In genomic region chr6:128521302-128521632, GRCh38 we compare ENCODE assay signal across 8 cellular contexts. TPM values are rescaled to one million over a fixed set of nuclear protein-coding genes. Genes with fewer than 3 reads are reported as not detected.
A peak's percentile ranks its signal among the peaks of the same experiment; 100 is the strongest.
DNase-seq lines count a peak whose midpoint lies in the region; ATAC-seq and TF ChIP-seq lines count a peak whose summit lies in the region.

No MANE protein-coding gene starts in this region.

- peaks cover 10% of the 10 kb centered on the region for H3F3A ChIP-seq in SK-N-SH (replicated peaks; ENCODE audit: insufficient read depth)

- POLR2A ChIA-PET in SK-N-SH (lab: Yijun Ruan, JAX), result no interaction called here
- POLR2A ChIA-PET in activated naive CD8-positive, alpha-beta T cell treated with anti-CD3 and anti-CD28 coated beads, Interleukin-2, amount 10 ng/mL, durations not matched to agents 7 days and 5 days (lab: Charles Lee), result no interaction called here

- H3K4me3 Mint-ChIP-seq in activated naive CD8-positive, alpha-beta T cell treated with anti-CD3 and anti-CD28 coated beads, Interleukin-2, amount 10 ng/mL, durations not matched to agents 7 days and 5 days, result peak overlapping the region; percentile 96

- H3K36me3 ChIP-seq in SK-N-SH (replicated peaks in 1 of 2; ENCODE audit: control insufficient read depth in 1 of 2, insufficient read depth in 2 of 2, low read length in 1 of 2) (no peaks in the 10 kb centered on the region), subcutaneous abdominal adipose tissue (ENCODE audit: control insufficient read depth in 5 of 5, insufficient read depth in 5 of 5, low read length in 5 of 5) (no peaks in the 10 kb centered on the region)

- peaks cover 57% of the 10 kb centered on the region for H3K27me3 Mint-ChIP-seq in activated naive CD8-positive, alpha-beta T cell treated with anti-CD3 and anti-CD28 coated beads, Interleukin-2, amount 10 ng/mL, durations not matched to agents 7 days and 5 days

- no peak overlapping the region for H3K27ac Mint-ChIP-seq in activated naive CD8-positive, alpha-beta T cell treated with anti-CD3 and anti-CD28 coated beads, Interleukin-2, amount 10 ng/mL, durations not matched to agents 7 days and 5 days

- H3K9me3 ChIP-seq in SK-N-SH (no peaks in the 10 kb centered on the region), subcutaneous abdominal adipose tissue (ENCODE audit: control insufficient read depth in 5 of 5, low read length in 5 of 5) (no peaks in the 10 kb centered on the region)

- H3K79me2 ChIP-seq in SK-N-SH (ENCODE audit: insufficient read depth), result peaks cover 39% of the 10 kb centered on the region

- ATAC-seq in SK-N-SH treated with all-trans-retinoic acid at 6 μM for 48 hours, result no peak
- ATAC-seq in activated naive CD8-positive, alpha-beta T cell treated with anti-CD3 and anti-CD28 coated beads, Interleukin-2, amount 10 ng/mL, durations not matched to agents 7 days and 5 days (ENCODE audit: low read depth), result no peak
- no peak for ATAC-seq in HG02973 (IDR thresholded peaks at IDR 0.05; ENCODE audit: unreplicated experiment)

- peaks cover 0 to 17% of the 10 kb centered on the region in 2 experiments; a peak in 3 of 4 replicates for H3K4me1 ChIP-seq in SK-N-SH (ENCODE audit: control insufficient read depth in 1 of 2, insufficient read depth in 2 of 2, low read depth in 1 of 2, low read length in 1 of 2)
- H3K4me1 ChIP-seq in subcutaneous abdominal adipose tissue (ENCODE audit: control insufficient read depth in 5 of 5, insufficient read depth in 5 of 5, low read length in 5 of 5), result peaks cover 0 to 26% (median 17%) of the 10 kb centered on the region in 5 donors

- peaks cover 11% of the 10 kb centered on the region; the same call in 1 of the 2 replicates for H4K20me1 ChIP-seq in SK-N-SH (ENCODE audit: insufficient read depth)

- H3K9me3 Mint-ChIP-seq in activated naive CD8-positive, alpha-beta T cell treated with anti-CD3 and anti-CD28 coated beads, Interleukin-2, amount 10 ng/mL, durations not matched to agents 7 days and 5 days, result no peaks in the 10 kb centered on the region

- peaks cover 14% of the 10 kb centered on the region for H3K4me1 Mint-ChIP-seq in activated naive CD8-positive, alpha-beta T cell treated with anti-CD3 and anti-CD28 coated beads, Interleukin-2, amount 10 ng/mL, durations not matched to agents 7 days and 5 days

- DNase-seq in SK-N-SH (no peak), iris pigment epithelial cell (ENCODE audit: low read depth) (peak; percentile 65), iPS-NIHi11 (ENCODE audit: low spot score) (no peak)
- DNase-seq in activated naive CD8-positive, alpha-beta T cell treated with anti-CD3 and anti-CD28 coated beads, Interleukin-2, amount 10 ng/mL, durations not matched to agents 7 days and 5 days, result no peak
- DNase-seq in stimulated activated CD4-positive, alpha-beta T cell treated with anti-CD3 and anti-CD28 coated beads, Interleukin-4, amount 100 ng/mL, for 24 hours, result no peak

- H3K4me3 ChIP-seq in SK-N-SH (ENCODE audit: low read depth in 2 of 2, low read length in 1 of 2) (peak overlapping the region; percentile 71 to 98), subcutaneous abdominal adipose tissue (ENCODE audit: low read depth in 1 of 5, low read length in 5 of 5) (peak overlapping the region; percentile 63 to 95 (median 79))

- H3K9ac ChIP-seq in SK-N-SH (peak overlapping the region; percentile 94), subcutaneous abdominal adipose tissue (ENCODE audit: low read length in 5 of 5) (peak overlapping the region; percentile 59 to 90 (median 81))

- peak overlapping the region; percentile 89 for H2AFZ ChIP-seq in SK-N-SH (ENCODE audit: low read depth)

- no peak for TF ChIP-seq RAD21 in SK-N-SH (IDR thresholded peaks at IDR 0.05; ENCODE audit: low read length)

- CTCF ChIA-PET in SK-N-SH (lab: Yijun Ruan, JAX), result no interaction called here

- peak overlapping the region; percentile 75 for H3K4me2 ChIP-seq in SK-N-SH

- H3K27ac ChIP-seq in SK-N-SH (ENCODE audit: low read depth in 2 of 2, low read length in 1 of 2) (peak overlapping the region; percentile 69 to 97; a peak in 3 of 4 replicates), subcutaneous abdominal adipose tissue (ENCODE audit: low read depth, low read length) (peak overlapping the region; percentile 93)

- 0 out of 4 replicates have a peak, but pooled peaks of 1 of the 2 experiments have one; percentile 6 for TF ChIP-seq EP300 in SK-N-SH (IDR thresholded peaks at IDR 0.05; ENCODE audit: borderline replicate concordance in 1 of 2, low read depth in 1 of 2, low read length in 1 of 2)

- no peak for TF ChIP-seq CTCF in SK-N-SH (IDR thresholded peaks at IDR 0.05)

- WGBS in SK-N-SH (ENCODE audit: low lambda C conversion rate), result 26% methylated on average over 2 of the region's 2 CpGs

- H3K36me3 Mint-ChIP-seq in activated naive CD8-positive, alpha-beta T cell treated with anti-CD3 and anti-CD28 coated beads, Interleukin-2, amount 10 ng/mL, durations not matched to agents 7 days and 5 days, result no peaks in the 10 kb centered on the region

- H3K27me3 ChIP-seq in SK-N-SH (ENCODE audit: insufficient read depth) (no peaks in the 10 kb centered on the region), subcutaneous abdominal adipose tissue (ENCODE audit: control insufficient read depth in 5 of 5, insufficient read depth in 4 of 5, low read length in 5 of 5) (no peaks in the 10 kb centered on the region)

- no peaks in the 10 kb centered on the region for H3K9me2 ChIP-seq in SK-N-SH

TF ChIP-seq in SK-N-SH, 30 proteins besides CTCF, POLR2A, EP300 and RAD21 (continues in another document):
- peak; percentile 26; the same call in 1 of the 2 replicates for TF ChIP-seq TCF12 (IDR thresholded peaks at IDR 0.05)
- no peak for TF ChIP-seq TEAD4 (IDR thresholded peaks at IDR 0.05; ENCODE audit: borderline replicate concordance, insufficient read depth)
- TF ChIP-seq FOXJ3 (CRISPR knock-in tag; IDR thresholded peaks at IDR 0.05), result no peak
- no peak for TF ChIP-seq RCOR1 (IDR thresholded peaks at IDR 0.05; ENCODE audit: low read length)
- TF ChIP-seq, protein P1, sequence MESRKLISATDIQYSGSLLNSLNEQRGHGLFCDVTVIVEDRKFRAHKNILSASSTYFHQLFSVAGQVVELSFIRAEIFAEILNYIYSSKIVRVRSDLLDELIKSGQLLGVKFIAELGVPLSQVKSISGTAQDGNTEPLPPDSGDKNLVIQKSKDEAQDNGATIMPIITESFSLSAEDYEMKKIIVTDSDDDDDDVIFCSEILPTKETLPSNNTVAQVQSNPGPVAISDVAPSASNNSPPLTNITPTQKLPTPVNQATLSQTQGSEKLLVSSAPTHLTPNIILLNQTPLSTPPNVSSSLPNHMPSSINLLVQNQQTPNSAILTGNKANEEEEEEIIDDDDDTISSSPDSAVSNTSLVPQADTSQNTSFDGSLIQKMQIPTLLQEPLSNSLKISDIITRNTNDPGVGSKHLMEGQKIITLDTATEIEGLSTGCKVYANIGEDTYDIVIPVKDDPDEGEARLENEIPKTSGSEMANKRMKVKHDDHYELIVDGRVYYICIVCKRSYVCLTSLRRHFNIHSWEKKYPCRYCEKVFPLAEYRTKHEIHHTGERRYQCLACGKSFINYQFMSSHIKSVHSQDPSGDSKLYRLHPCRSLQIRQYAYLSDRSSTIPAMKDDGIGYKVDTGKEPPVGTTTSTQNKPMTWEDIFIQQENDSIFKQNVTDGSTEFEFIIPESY (IDR thresholded peaks at IDR 0.05; ENCODE audit: borderline replicate concordance, low read depth), result no peak
- no peak for TF ChIP-seq TAF1 (IDR thresholded peaks at IDR 0.05; ENCODE audit: borderline replicate concordance, low read depth, low read length)
- no peak for TF ChIP-seq ELF1 (IDR thresholded peaks at IDR 0.05)

TF ChIP-seq in SK-N-SH treated with all-trans-retinoic acid at 6 μM for 48 hours, 23 proteins besides CTCF, POLR2A, EP300 and RAD21 (continues in another document):
- TF ChIP-seq ISL1 (CRISPR knock-in tag; IDR thresholded peaks at IDR 0.05), result no peak
- no peak for TF ChIP-seq ZC3H10 (CRISPR knock-in tag; IDR thresholded peaks at IDR 0.05)
- no peak for TF ChIP-seq TSHZ2 (CRISPR knock-in tag; IDR thresholded peaks at IDR 0.05)
- no peak for TF ChIP-seq ZFP3 (CRISPR knock-in tag; IDR thresholded peaks at IDR 0.05)
- no peak for TF ChIP-seq PPARA (CRISPR knock-in tag; IDR thresholded peaks at IDR 0.05; ENCODE audit: borderline replicate concordance)

RNA-seq across cellular contexts. Expression of gene PTPRK, which starts 0.9 kb away (rescaled TPM):
- polyA plus RNA-seq in SK-N-SH (2012; rRNA removed), result 8.0 and 9.5 TPM in 2 replicates
- 12.3 and 14.5 TPM in 2 replicates for polyA plus RNA-seq in SK-N-SH (2012; cell fraction: cytosol; rRNA removed)
- 8.9 and 10.3 TPM in 2 replicates for polyA plus RNA-seq in SK-N-SH (2012; cell fraction: nucleus; rRNA removed)
- total RNA-seq in activated naive CD8-positive, alpha-beta T cell treated with anti-CD3 and anti-CD28 coated beads, Interleukin-2, amount 10 ng/mL, durations not matched to agents 7 days and 5 days, result 1 to 10 TPM; 2.8 to 5.0 TPM
